ENCODE assay signal across 31 cellular contexts in the genomic region with DNA sequence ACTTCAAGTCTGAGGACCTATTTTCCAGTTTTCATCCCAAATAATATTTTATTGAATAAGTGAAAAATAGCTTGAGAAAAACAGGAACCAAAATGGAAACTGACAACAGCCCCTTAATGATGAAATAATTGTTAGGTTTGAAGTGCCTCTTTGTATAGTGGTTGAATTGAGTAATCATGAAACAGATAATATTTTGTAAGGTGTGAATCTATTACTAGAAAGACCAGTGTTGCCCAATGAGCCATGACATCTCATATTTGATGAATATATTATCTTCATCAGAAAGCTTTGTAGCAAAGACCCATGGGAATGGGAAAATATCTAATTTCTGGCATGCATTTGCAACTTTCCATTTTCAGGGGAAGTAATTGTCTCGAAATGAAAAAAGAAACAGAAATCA. TPM values are rescaled to one million over a fixed set of nuclear protein-coding genes. Genes with fewer than 3 reads are reported as not detected.
A peak's percentile ranks its signal among the peaks of the same experiment; 100 is the strongest.
DNase-seq lines count a peak whose midpoint lies in the region; ATAC-seq, FAIRE-seq and TF ChIP-seq lines count a peak whose summit lies in the region.
"Had no signal": no experiment of that assay in that cellular context is flagged by ENCODE, and none has a peak within 500 bp of the region (broad histone marks: within the 10 kb centered on the region; RNA-seq: fewer than 3 reads in every experiment).

No MANE protein-coding gene starts in this region.

- H3K27ac ChIP-seq in BLaER1: peak overlapping the region; percentile 77

- ATAC-seq in GM18907 (IDR thresholded peaks at IDR 0.05; ENCODE audit: unreplicated experiment) (peak; percentile 60), HG03432 (IDR thresholded peaks at IDR 0.05; ENCODE audit: unreplicated experiment) (peak; percentile 70), sciatic nerve (no peak)
- no peak for ATAC-seq in activated CD8-positive, alpha-beta T cell treated with anti-CD3 and anti-CD28 coated beads, Interleukin-2, amount 10 ng/mL, durations not matched to agents 7 days and 5 days
- ATAC-seq: natural killer cell had no signal

- no peaks in the 10 kb centered on the region for H3K27me3 Mint-ChIP-seq in activated CD8-positive, alpha-beta T cell treated with anti-CD3 and anti-CD28 coated beads, Interleukin-2, amount 10 ng/mL, durations not matched to agents 7 days and 5 days (ENCODE audit: low read depth)
- H3K27me3 Mint-ChIP-seq: activated naive CD8-positive, alpha-beta T cell treated with anti-CD3 and anti-CD28 coated beads, Interleukin-2, amount 10 ng/mL, durations not matched to agents 7 days and 5 days had no signal

- no peak overlapping the region for H3K9ac ChIP-seq in BLaER1

- H4K20me1 ChIP-seq in BLaER1: no peaks in the 10 kb centered on the region

- CTCF ChIA-PET in activated CD8-positive, alpha-beta T cell treated with anti-CD3 and anti-CD28 coated beads, Interleukin-2, amount 10 ng/mL, durations not matched to agents 7 days and 5 days (lab: Charles Lee): interaction anchor here (1.1 kb wide), 1 partner anchor 48 kb away, joined by 3 read pairs; no protein-coding TSS in a partner anchor

- H3K27ac Mint-ChIP-seq in activated CD8-positive, alpha-beta T cell treated with anti-CD3 and anti-CD28 coated beads, Interleukin-2, amount 10 ng/mL, durations not matched to agents 7 days and 5 days: no peak overlapping the region
- H3K27ac Mint-ChIP-seq: activated B cell treated with CpG ODN at 0.5 μM for 24 hours; activated naive CD8-positive, alpha-beta T cell treated with anti-CD3 and anti-CD28 coated beads, Interleukin-2, amount 10 ng/mL, durations not matched to agents 7 days and 5 days; natural killer cell; T-helper 2 cell treated with Interferon-gamma antibody and Interleukin-4, amounts not matched to agents 5 μg/mL and 100 μg/mL, for 36 hours had no signal

- H3K4me1 Mint-ChIP-seq in activated CD8-positive, alpha-beta T cell treated with anti-CD3 and anti-CD28 coated beads, Interleukin-2, amount 10 ng/mL, durations not matched to agents 7 days and 5 days (ENCODE audit: low read depth): no peaks in the 10 kb centered on the region
- H3K4me1 Mint-ChIP-seq: activated naive CD8-positive, alpha-beta T cell treated with anti-CD3 and anti-CD28 coated beads, Interleukin-2, amount 10 ng/mL, durations not matched to agents 7 days and 5 days; natural killer cell had no signal

- intact Hi-C loops in sciatic nerve (cut with DNase I): no loop called here

- H3K27me3 ChIP-seq in BLaER1: no peaks in the 10 kb centered on the region

- H3K4me3 ChIP-seq in BLaER1: no peak overlapping the region
- H3K4me3 ChIP-seq: smooth muscle cell had no signal

- no peaks in the 10 kb centered on the region for H3K9me3 Mint-ChIP-seq in activated CD8-positive, alpha-beta T cell treated with anti-CD3 and anti-CD28 coated beads, Interleukin-2, amount 10 ng/mL, durations not matched to agents 7 days and 5 days (ENCODE audit: insufficient read depth)
- H3K9me3 Mint-ChIP-seq: activated B cell treated with CpG ODN at 0.5 μM for 24 hours; activated naive CD8-positive, alpha-beta T cell treated with anti-CD3 and anti-CD28 coated beads, Interleukin-2, amount 10 ng/mL, durations not matched to agents 7 days and 5 days; T-helper 2 cell treated with Interferon-gamma antibody and Interleukin-4, amounts not matched to agents 5 μg/mL and 100 μg/mL, for 36 hours had no signal

- FAIRE-seq in D721Med (lab: Jason Lieb, UNC): no peak
- FAIRE-seq: A204.1, HTR-8/SVneo, keratinocyte had no signal

- no peak for TF ChIP-seq CTCF in D721Med (IDR thresholded peaks at IDR 0.05; ENCODE audit: insufficient read depth, missing control alignments)

- H3K4me2 ChIP-seq in BLaER1: peak overlapping the region; percentile 68
- H3K4me2 ChIP-seq: smooth muscle cell had no signal

- H3K4me1 ChIP-seq in BLaER1: peaks cover 51% of the 10 kb centered on the region

- H3K4me3 Mint-ChIP-seq in activated CD8-positive, alpha-beta T cell treated with anti-CD3 and anti-CD28 coated beads, Interleukin-2, amount 10 ng/mL, durations not matched to agents 7 days and 5 days: no peak overlapping the region
- H3K4me3 Mint-ChIP-seq: activated B cell treated with CpG ODN at 0.5 μM for 24 hours; activated naive CD8-positive, alpha-beta T cell treated with anti-CD3 and anti-CD28 coated beads, Interleukin-2, amount 10 ng/mL, durations not matched to agents 7 days and 5 days; natural killer cell; T-helper 2 cell treated with Interferon-gamma antibody and Interleukin-4, amounts not matched to agents 5 μg/mL and 100 μg/mL, for 36 hours had no signal

- H3K36me3 Mint-ChIP-seq in activated CD8-positive, alpha-beta T cell treated with anti-CD3 and anti-CD28 coated beads, Interleukin-2, amount 10 ng/mL, durations not matched to agents 7 days and 5 days (ENCODE audit: low read depth): no peaks in the 10 kb centered on the region
- H3K36me3 Mint-ChIP-seq: activated naive CD8-positive, alpha-beta T cell treated with anti-CD3 and anti-CD28 coated beads, Interleukin-2, amount 10 ng/mL, durations not matched to agents 7 days and 5 days; natural killer cell had no signal

- peaks cover 5% of the 10 kb centered on the region; the same call in 1 of the 2 replicates for H3K9me3 ChIP-seq in BLaER1

- no peaks in the 10 kb centered on the region for H3K36me3 ChIP-seq in BLaER1

- POLR2A ChIA-PET in activated CD8-positive, alpha-beta T cell treated with anti-CD3 and anti-CD28 coated beads, Interleukin-2, amount 10 ng/mL, durations not matched to agents 7 days and 5 days (lab: Charles Lee): no interaction called here

- DNase-seq in NOMO-1 treated with dmso at 0.1 percent for 144 hours (lab: John Stamatoyannopoulos, UW; ENCODE audit: unreplicated experiment) (peak; percentile 39), sciatic nerve (ENCODE audit: low spot score) (no peak), GM19238 (ENCODE audit: insufficient read length, low spot score) (no peak), D721Med (ENCODE audit: insufficient read length, low spot score) (no peak)
- no peak for DNase-seq in activated CD8-positive, alpha-beta T cell treated with anti-CD3 and anti-CD28 coated beads, Interleukin-2, amount 10 ng/mL, durations not matched to agents 7 days and 5 days
- DNase-seq: activated B cell treated with CpG ODN at 0.5 μM for 24 hours; activated CD4-positive, alpha-beta T cell treated with anti-CD3 and anti-CD28 coated beads, Interleukin-2, amount 50 U/mL, for 48 hours; activated effector memory CD4-positive, alpha-beta T cell treated with anti-CD3 and anti-CD28 coated beads, Interleukin-2, amount 50 U/mL, for 16 hours; activated naive CD8-positive, alpha-beta T cell treated with anti-CD3 and anti-CD28 coated beads, Interleukin-2, amount 10 ng/mL, durations not matched to agents 7 days and 5 days; activated T-cell treated with anti-CD3 and anti-CD28 coated beads for 4 hours; Calu3; central memory CD4-positive, alpha-beta T cell; dermis blood vessel endothelial cell; KBM-7; midbrain; natural killer cell; NCI-H1092; NCI-H187; NCI-H526 treated with DMSO at 0.1 percent for 48 hours; stimulated activated naive CD4-positive, alpha-beta T cell had no signal

RNA-seq across cellular contexts. Expression of a gene that starts 57.3 kb away (rescaled TPM):
- 1.6 TPM for total RNA-seq in sciatic nerve
- not detected for total RNA-seq in activated CD8-positive, alpha-beta T cell treated with anti-CD3 and anti-CD28 coated beads, Interleukin-2, amount 10 ng/mL, durations not matched to agents 7 days and 5 days
- total RNA-seq: activated naive CD8-positive, alpha-beta T cell treated with anti-CD3 and anti-CD28 coated beads, Interleukin-2, amount 10 ng/mL, durations not matched to agents 7 days and 5 days; Calu3; Daoy; glomerular endothelial cell; omental fat pad had no signal

Comparison
In these comparisons a context has a peak if more than half of its experiments do, and no peak if none do; other contexts are left out.
1. ATAC-seq: peak in GM18907 (single experiment) and HG03432 (single experiment); none in sciatic nerve (single experiment) and activated CD8-positive, alpha-beta T cell treated with anti-CD3 and anti-CD28 coated beads, Interleukin-2, amount 10 ng/mL, durations not matched to agents 7 days and 5 days (single experiment).